Comparison of ENCODE assay signal across 15 cellular contexts in genomic region chr4:140693577-140693976, GRCh38.
"Had no signal": no experiment of that assay in that cellular context is flagged by ENCODE, and none has a peak within 500 bp of the region (broad histone marks: within the 10 kb centered on the region; RNA-seq: fewer than 3 reads in every experiment).

No MANE protein-coding gene starts in this region.

- H3K36me3 ChIP-seq: vagina had no signal

- H3K27ac ChIP-seq: epithelial cell of prostate, vagina, WERI-Rb-1 had no signal

- H3K9me3 Mint-ChIP-seq: activated T-cell treated with anti-CD3 and anti-CD28 coated beads, Interleukin-2, amount 50 U/mL, for 72 hours; T-helper 1 cell treated with Interleukin-12 subunit alpha and Interleukin-12 subunit beta and Interleukin-4 antibody, amounts not matched to agents 30 μg/mL and 1 μg/mL, for 36 hours had no signal

- DNase-seq: activated CD4-positive, alpha-beta T cell treated with anti-CD3 and anti-CD28 coated beads for 4 hours; activated CD8-positive, alpha-beta memory T cell treated with anti-CD3 and anti-CD28 coated beads, Interleukin-2, amount 50 U/mL, for 4 hours; activated CD8-positive, alpha-beta T cell treated with anti-CD3 and anti-CD28 coated beads, Interleukin-2, amount 10 ng/mL, durations not matched to agents 7 days and 5 days; activated gamma-delta T cell treated with Interleukin-2 at 50 U/mL for 16 hours; activated T-cell treated with anti-CD3 and anti-CD28 coated beads, Interleukin-2, amount 50 U/mL, for 72 hours; anterior cingulate cortex; hippocampal formation; stimulated activated CD4-positive, alpha-beta T cell treated with anti-CD3 and anti-CD28 coated beads, Interleukin-1b, Interleukin-23, amount 100 ng/mL, for 48 hours; WERI-Rb-1 had no signal

- ATAC-seq: activated CD8-positive, alpha-beta T cell treated with anti-CD3 and anti-CD28 coated beads, Interleukin-2, amount 10 ng/mL, durations not matched to agents 7 days and 5 days; activated T-cell treated with anti-CD3 and anti-CD28 coated beads, Interleukin-2, amount 50 U/mL, for 72 hours; sciatic nerve; SK-N-SH treated with all-trans-retinoic acid at 6 μM for 48 hours had no signal

- H3K36me3 Mint-ChIP-seq: activated naive CD8-positive, alpha-beta T cell had no signal

- H3K4me3 Mint-ChIP-seq: activated CD8-positive, alpha-beta T cell treated with anti-CD3 and anti-CD28 coated beads, Interleukin-2, amount 10 ng/mL, durations not matched to agents 7 days and 5 days; activated naive CD8-positive, alpha-beta T cell; activated T-cell treated with anti-CD3 and anti-CD28 coated beads, Interleukin-2, amount 50 U/mL, for 72 hours; T-helper 1 cell treated with Interleukin-12 subunit alpha and Interleukin-12 subunit beta and Interleukin-4 antibody, amounts not matched to agents 30 μg/mL and 1 μg/mL, for 36 hours had no signal

- H3K27ac Mint-ChIP-seq: activated CD8-positive, alpha-beta T cell treated with anti-CD3 and anti-CD28 coated beads, Interleukin-2, amount 10 ng/mL, durations not matched to agents 7 days and 5 days; activated naive CD8-positive, alpha-beta T cell; activated T-cell treated with anti-CD3 and anti-CD28 coated beads, Interleukin-2, amount 50 U/mL, for 72 hours; T-helper 1 cell treated with Interleukin-12 subunit alpha and Interleukin-12 subunit beta and Interleukin-4 antibody, amounts not matched to agents 30 μg/mL and 1 μg/mL, for 36 hours had no signal

- H3K9me3 ChIP-seq: vagina had no signal

- H3K27me3 ChIP-seq: vagina had no signal

- H3K4me3 ChIP-seq: vagina had no signal
